ENCODE assay signal across 8 cellular contexts in the genomic region with DNA sequence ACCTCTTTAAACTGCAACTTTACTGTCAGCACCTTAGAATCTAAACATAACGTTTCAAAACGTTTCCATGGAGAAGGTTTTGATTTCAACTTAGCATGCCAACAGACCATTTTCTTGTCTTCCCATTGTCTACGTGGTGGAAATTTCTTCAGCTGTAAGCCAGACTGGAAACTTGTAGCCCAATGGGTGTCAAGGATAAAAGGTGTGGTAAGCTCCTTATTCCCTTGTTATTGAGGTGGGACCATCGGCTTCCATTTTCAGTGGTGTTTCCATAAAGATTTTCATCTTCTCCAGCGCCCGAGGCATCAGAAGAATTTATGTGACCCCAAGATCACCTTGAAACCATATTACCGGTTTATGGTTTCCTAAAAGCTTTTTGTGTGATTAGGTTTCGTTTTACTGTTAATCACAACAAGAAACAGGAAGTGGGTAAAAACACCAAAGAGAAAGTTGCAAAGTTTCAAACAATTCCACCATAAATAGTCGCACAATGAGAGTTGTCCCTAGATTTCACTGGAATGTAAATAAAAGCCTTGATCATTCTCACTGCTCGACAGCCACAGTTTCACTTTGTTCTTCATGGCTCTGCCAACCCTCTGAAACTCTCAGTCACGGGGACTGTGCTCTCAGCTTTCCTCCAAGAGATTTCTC.
DNase-seq lines count a peak whose midpoint lies in the region; ATAC-seq lines count a peak whose summit lies in the region.

No MANE protein-coding gene starts in this region.

- H3K9me3 Mint-ChIP-seq in effector memory CD8-positive, alpha-beta T cell, result no peaks in the 10 kb centered on the region

- H3K27me3 Mint-ChIP-seq in effector memory CD8-positive, alpha-beta T cell, result no peaks in the 10 kb centered on the region

- peak overlapping the region; percentile 53 for H3K27ac ChIP-seq in muscle layer of duodenum (ENCODE audit: low read length)

- H3K4me3 Mint-ChIP-seq in effector memory CD8-positive, alpha-beta T cell, result peak overlapping the region; percentile 79 to 88

- peaks cover 6 to 7% of the 10 kb centered on the region in 2 donors for H3K4me1 ChIP-seq in muscle layer of duodenum (ENCODE audit: control insufficient read depth in 1 of 2, insufficient read depth in 2 of 2, low read length in 2 of 2)

- H3K36me3 ChIP-seq in muscle layer of duodenum (ENCODE audit: control insufficient read depth in 1 of 2, insufficient read depth in 2 of 2, low read length in 2 of 2), result no peaks in the 10 kb centered on the region

- peak overlapping the region; percentile 80 to 92 for H3K27ac Mint-ChIP-seq in effector memory CD8-positive, alpha-beta T cell

- peaks cover 15 to 16% of the 10 kb centered on the region in 2 donors for H3K4me1 Mint-ChIP-seq in effector memory CD8-positive, alpha-beta T cell (ENCODE audit: low read depth in 2 of 2)

- no peaks in the 10 kb centered on the region for H3K27me3 ChIP-seq in muscle layer of duodenum (ENCODE audit: low read depth, low read length)

- no peaks in the 10 kb centered on the region for H3K9me3 ChIP-seq in muscle layer of duodenum (ENCODE audit: control insufficient read depth in 1 of 2, low read length in 2 of 2)

- peak overlapping the region; percentile 51 to 88 for H3K4me3 ChIP-seq in muscle layer of duodenum (ENCODE audit: low read depth in 1 of 2, low read length in 2 of 2)

- ATAC-seq in GM18867 (IDR thresholded peaks at IDR 0.05; ENCODE audit: unreplicated experiment) (peak; percentile 87), HG03025 (IDR thresholded peaks at IDR 0.05; ENCODE audit: low FRiP score, unreplicated experiment) (peak; percentile 58)
- ATAC-seq in effector memory CD8-positive, alpha-beta T cell (replicated peaks), result peak; percentile 75

- DNase-seq in AG08396 (ENCODE audit: low spot score), result peak; percentile 30
- DNase-seq in RPMI8226, result peak; percentile 45
- DNase-seq in effector memory CD8-positive, alpha-beta T cell, result peak in 1 of 3 experiments; percentile 7
- no peak for DNase-seq in DMS153 treated with DMSO at 0.1 percent for 48 hours (lab: John Stamatoyannopoulos, UW; ENCODE audit: unreplicated experiment)
- DNase-seq in NCI-H2227 (lab: John Stamatoyannopoulos, UW; ENCODE audit: unreplicated experiment), result no peak

- no peaks in the 10 kb centered on the region for H3K36me3 Mint-ChIP-seq in effector memory CD8-positive, alpha-beta T cell (ENCODE audit: insufficient read depth)

Comparison
In these comparisons a context has a peak if more than half of its experiments do, and no peak if none do; other contexts are left out.
1. DNase-seq: peak in AG08396 (single experiment) and RPMI8226 (single experiment); none in DMS153 treated with DMSO at 0.1 percent for 48 hours (single experiment) and NCI-H2227 (single experiment).
2. Peak in every context shown above with its lines, with median percentiles within 50 percentile points of each other: ATAC-seq.